Comparison of ENCODE assay signal across 7 cellular contexts in the genomic region with DNA sequence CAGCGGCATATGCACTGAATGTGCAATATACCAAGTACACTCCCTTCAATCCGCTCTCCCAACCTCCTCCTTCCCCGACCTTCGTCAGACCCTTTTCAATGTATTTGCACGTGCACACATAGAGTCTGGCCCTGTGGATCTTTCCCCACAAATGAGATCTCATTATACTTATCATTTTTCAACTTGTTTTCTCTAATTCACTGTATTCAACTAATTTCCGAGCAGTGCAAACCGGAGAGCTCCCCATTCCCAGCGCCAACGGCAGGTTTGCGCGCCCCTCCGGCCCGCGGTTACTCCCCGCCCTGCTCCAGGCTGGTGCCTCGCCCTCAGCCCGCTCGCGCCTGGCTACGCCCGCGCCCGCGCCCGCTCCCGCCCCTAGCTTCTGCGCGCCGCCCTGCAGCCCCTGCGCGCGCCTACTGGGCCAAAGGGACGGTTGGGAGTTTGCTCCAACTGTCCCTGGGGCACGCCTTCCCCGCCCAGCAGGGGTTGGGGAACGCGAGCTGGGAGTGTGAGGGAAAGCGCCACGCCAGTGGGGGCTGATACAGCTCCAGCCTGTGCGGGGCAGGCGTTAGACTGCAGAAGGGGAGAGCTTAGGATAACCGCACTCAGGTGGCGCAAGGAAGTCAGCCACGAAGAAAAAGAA. TPM values are rescaled to one million over a fixed set of nuclear protein-coding genes. Genes with fewer than 3 reads are reported as not detected.
DNase-seq lines count a peak whose midpoint lies in the region; ATAC-seq and TF ChIP-seq lines count a peak whose summit lies in the region.

No MANE protein-coding gene starts in this region.

- no peaks in the 10 kb centered on the region for H3K9me3 Mint-ChIP-seq in activated CD4-positive, alpha-beta T cell treated with anti-CD3 and anti-CD28 coated beads, Interleukin-2, amount 10 ng/mL, durations not matched to agents 7 days and 5 days

- H3K27ac Mint-ChIP-seq in activated CD4-positive, alpha-beta T cell treated with anti-CD3 and anti-CD28 coated beads, Interleukin-2, amount 10 ng/mL, durations not matched to agents 7 days and 5 days = no peak overlapping the region

- H3K36me3 ChIP-seq in ES-I3 (ENCODE audit: insufficient read depth, low read length) = no peaks in the 10 kb centered on the region
- no peaks in the 10 kb centered on the region for H3K36me3 ChIP-seq in esophagus muscularis mucosa
- H3K36me3 ChIP-seq in neuron (ENCODE audit: insufficient read depth, low read length) = no peaks in the 10 kb centered on the region

- no peak for TF ChIP-seq EP300 in esophagus muscularis mucosa (IDR thresholded peaks at IDR 0.05)

- intact Hi-C loops in esophagus muscularis mucosa (cut with DNase I) = loop anchor here (10.0 kb wide), 1 partner anchor 539 kb away; a partner anchor contains a TSS

- ATAC-seq in GM21360 (IDR thresholded peaks at IDR 0.05; ENCODE audit: unreplicated experiment) = no peak

- peaks cover 79% of the 10 kb centered on the region for H3K27me3 Mint-ChIP-seq in activated CD4-positive, alpha-beta T cell treated with anti-CD3 and anti-CD28 coated beads, Interleukin-2, amount 10 ng/mL, durations not matched to agents 7 days and 5 days

- H3K4me3 ChIP-seq in esophagus muscularis mucosa (peak overlapping the region; percentile 25 to 45 (median 35)), neuron (ENCODE audit: low read length) (peak overlapping the region; percentile 37)

- no peak overlapping the region for H3K27ac ChIP-seq in esophagus muscularis mucosa (replicated peaks in 1 of 4)

- peak in 2 of 3 experiments; percentile 11 to 28 for TF ChIP-seq CTCF in esophagus muscularis mucosa (IDR thresholded peaks at IDR 0.05)

- TF ChIP-seq POLR2A in esophagus muscularis mucosa (IDR thresholded peaks at IDR 0.05; ENCODE audit: low read depth) = no peak

- H3K36me3 Mint-ChIP-seq in activated CD4-positive, alpha-beta T cell treated with anti-CD3 and anti-CD28 coated beads, Interleukin-2, amount 10 ng/mL, durations not matched to agents 7 days and 5 days (ENCODE audit: low read depth) = no peaks in the 10 kb centered on the region

- H3K9ac ChIP-seq in ES-I3 (ENCODE audit: low read depth, low read length) = peak overlapping the region; percentile 62; the same call in 1 of the 2 replicates

- whole genome bisulfite sequencing in esophagus muscularis mucosa = 4% methylated on average over 32 of the region's 44 CpGs

- H3K4me1 ChIP-seq in ES-I3 (ENCODE audit: insufficient read depth, low read length) (no peaks in the 10 kb centered on the region), esophagus muscularis mucosa (peaks cover 26 to 35% (median 32%) of the 10 kb centered on the region in 4 donors), neuron (ENCODE audit: insufficient read depth, low read length) (peaks cover 22% of the 10 kb centered on the region)

- POLR2A ChIA-PET in activated CD4-positive, alpha-beta T cell treated with anti-CD3 and anti-CD28 coated beads, Interleukin-2, amount 10 ng/mL, durations not matched to agents 7 days and 5 days (lab: Charles Lee) = no interaction called here

- CTCF ChIA-PET in activated CD4-positive, alpha-beta T cell treated with anti-CD3 and anti-CD28 coated beads, Interleukin-2, amount 10 ng/mL, durations not matched to agents 7 days and 5 days (lab: Charles Lee) = interaction anchor here (0.6 to 1.1 kb wide), 5 partner anchors 9 to 432 kb away, joined by 3 to 5 read pairs (median 3); a partner anchor contains a TSS

- H3K27me3 ChIP-seq in esophagus muscularis mucosa (peaks cover 8 to 78% (median 38%) of the 10 kb centered on the region in 4 donors), neuron (ENCODE audit: insufficient read depth, low read length) (peaks cover 52% of the 10 kb centered on the region)

- H3K9me3 ChIP-seq in ES-I3 (ENCODE audit: control insufficient read depth, insufficient read depth, low read length) (no peaks in the 10 kb centered on the region), esophagus muscularis mucosa (no peaks in the 10 kb centered on the region), neuron (ENCODE audit: low read length) (no peaks in the 10 kb centered on the region)

- peaks cover 40% of the 10 kb centered on the region for H3K4me1 Mint-ChIP-seq in activated CD4-positive, alpha-beta T cell treated with anti-CD3 and anti-CD28 coated beads, Interleukin-2, amount 10 ng/mL, durations not matched to agents 7 days and 5 days

- peak overlapping the region; percentile 69 for H2AFZ ChIP-seq in neuron (ENCODE audit: low read depth, low read length)

- DNase-seq in NCI-H1417 (lab: John Stamatoyannopoulos, UW) (peak; percentile 78 to 81 (median 81)), esophagus muscularis mucosa (ENCODE audit: extremely low spot score) (peak; percentile 21), hippocampal formation (lab: John Stamatoyannopoulos, UW) (no peak)
- no peak for DNase-seq in activated CD4-positive, alpha-beta T cell treated with anti-CD3 and anti-CD28 coated beads, Interleukin-2, amount 10 ng/mL, durations not matched to agents 7 days and 5 days

- peak overlapping the region; percentile 46 for H3K4me3 Mint-ChIP-seq in activated CD4-positive, alpha-beta T cell treated with anti-CD3 and anti-CD28 coated beads, Interleukin-2, amount 10 ng/mL, durations not matched to agents 7 days and 5 days

RNA-seq across cellular contexts. Expression of a gene that starts 3.3 kb away (rescaled TPM):
- under 1 TPM in 1 of 2 experiments, not detected in 1; 0.12 TPM for total RNA-seq in activated CD4-positive, alpha-beta T cell treated with anti-CD3 and anti-CD28 coated beads, Interleukin-2, amount 10 ng/mL, durations not matched to agents 7 days and 5 days
- not detected for total RNA-seq in esophagus muscularis mucosa

RNA-seq across cellular contexts. Expression of a gene that starts 16.3 kb away (rescaled TPM):
- not detected for total RNA-seq in activated CD4-positive, alpha-beta T cell treated with anti-CD3 and anti-CD28 coated beads, Interleukin-2, amount 10 ng/mL, durations not matched to agents 7 days and 5 days
- 10 to 100 TPM in 1 of 4 donors, 1 to 10 TPM in 3; 8.4 to 12.5 (median 9.3) TPM for total RNA-seq in esophagus muscularis mucosa

RNA-seq across cellular contexts. Expression of a gene that starts 50.8 kb away (rescaled TPM):
- not detected for total RNA-seq in activated CD4-positive, alpha-beta T cell treated with anti-CD3 and anti-CD28 coated beads, Interleukin-2, amount 10 ng/mL, durations not matched to agents 7 days and 5 days
- total RNA-seq in esophagus muscularis mucosa = not detected

RNA-seq across cellular contexts. Expression of a gene that starts 57.1 kb away (rescaled TPM):
- not detected for total RNA-seq in activated CD4-positive, alpha-beta T cell treated with anti-CD3 and anti-CD28 coated beads, Interleukin-2, amount 10 ng/mL, durations not matched to agents 7 days and 5 days
- total RNA-seq in esophagus muscularis mucosa = under 1 TPM in 1 of 4 donors, not detected in 3; 0.19 TPM

Comparison
In these comparisons a context has a peak if more than half of its experiments do, and no peak if none do; other contexts are left out.
1. DNase-seq: peak in NCI-H1417 (3 of 3) and esophagus muscularis mucosa (single experiment); none in activated CD4-positive, alpha-beta T cell treated with anti-CD3 and anti-CD28 coated beads, Interleukin-2, amount 10 ng/mL, durations not matched to agents 7 days and 5 days (single experiment) and hippocampal formation (0 of 2).
2. RNA of a gene that starts 16.3 kb away (total RNA-seq): 8.4 to 12.5 TPM in esophagus muscularis mucosa; not detected in activated CD4-positive, alpha-beta T cell treated with anti-CD3 and anti-CD28 coated beads, Interleukin-2, amount 10 ng/mL, durations not matched to agents 7 days and 5 days; every median in the first group is over 4 times any median in the second.